Comparison of ENCODE assay signal across 26 cellular contexts in genomic region chr15:42144841-42145375, GRCh38. TPM values are rescaled to one million over a fixed set of nuclear protein-coding genes. Genes with fewer than 3 reads are reported as not detected.
DNase-seq lines count a peak whose midpoint lies in the region; ATAC-seq and TF ChIP-seq lines count a peak whose summit lies in the region.
"Had no signal": no experiment of that assay in that cellular context is flagged by ENCODE, and none has a peak within 500 bp of the region (broad histone marks: within the 10 kb centered on the region; RNA-seq: fewer than 3 reads in every experiment).

No MANE protein-coding gene starts in this region.

- H3K4me3 Mint-ChIP-seq in nephron progenitor cell (no peak overlapping the region), GM23338 (no peak overlapping the region)
- H3K4me3 Mint-ChIP-seq: CD4-positive, alpha-beta memory T cell had no signal

- H3K27ac Mint-ChIP-seq in nephron progenitor cell (peak overlapping the region; percentile 53), GM23338 (no peak overlapping the region)
- H3K27ac Mint-ChIP-seq: CD4-positive, alpha-beta memory T cell had no signal

- H3K4me1 ChIP-seq in GM23338 (ENCODE audit: insufficient read depth): no peaks in the 10 kb centered on the region
- H3K4me1 ChIP-seq: BLaER1 treated with 17β-estradiol and CSF1 and Interleukin-3, amounts not matched to agents 10 nM and 100 nM; SJCRH30 had no signal

- H3K9me3 Mint-ChIP-seq in nephron progenitor cell (peaks cover 2% of the 10 kb centered on the region), GM23338 (peaks cover 6% of the 10 kb centered on the region; the same call in 2 of the 3 replicates)
- H3K9me3 Mint-ChIP-seq: CD4-positive, alpha-beta memory T cell had no signal

- H3K27me3 Mint-ChIP-seq in nephron progenitor cell (ENCODE audit: low read depth, poor library complexity) (peaks cover 20% of the 10 kb centered on the region), GM23338 (ENCODE audit: insufficient read depth, low read depth, poor library complexity) (peaks cover 4% of the 10 kb centered on the region)

- no peak overlapping the region for H3K4me3 ChIP-seq in GM23338
- H3K4me3 ChIP-seq: BLaER1 treated with 17β-estradiol and CSF1 and Interleukin-3, amounts not matched to agents 10 nM and 100 nM; SJCRH30 had no signal

- no peaks in the 10 kb centered on the region for H4K20me1 ChIP-seq in GM23338 (replicated peaks; ENCODE audit: insufficient read depth)

- no peaks in the 10 kb centered on the region for H3K36me3 Mint-ChIP-seq in nephron progenitor cell (ENCODE audit: low read depth)
- H3K36me3 Mint-ChIP-seq in GM23338 (ENCODE audit: low read depth): no peaks in the 10 kb centered on the region
- H3K36me3 Mint-ChIP-seq: CD4-positive, alpha-beta memory T cell had no signal

- H3K9me2 ChIP-seq in GM23338 (ENCODE audit: insufficient read depth): no peaks in the 10 kb centered on the region

- H3K4me1 Mint-ChIP-seq in nephron progenitor cell (peaks cover 33% of the 10 kb centered on the region), GM23338 (no peaks in the 10 kb centered on the region; the same call in 2 of the 3 replicates)
- H3K4me1 Mint-ChIP-seq: CD4-positive, alpha-beta memory T cell had no signal

- H2AFZ ChIP-seq in GM23338: no peak overlapping the region

- TF ChIP-seq CTCF in nephron progenitor cell (IDR thresholded peaks at IDR 0.05) (no peak), GM23338 (conservative IDR thresholded peaks at IDR 0.05; ENCODE audit: low read depth in 2 of 2) (no peak)

- no peaks in the 10 kb centered on the region for H3K36me3 ChIP-seq in GM23338 (ENCODE audit: insufficient read depth)
- H3K36me3 ChIP-seq: BLaER1 treated with 17β-estradiol and CSF1 and Interleukin-3, amounts not matched to agents 10 nM and 100 nM; SJCRH30 had no signal

- H3K27ac ChIP-seq in GM23338 (ENCODE audit: low read depth): no peak overlapping the region
- H3K27ac ChIP-seq: 22Rv1; BLaER1 treated with 17β-estradiol and CSF1 and Interleukin-3, amounts not matched to agents 10 nM and 100 nM; SJCRH30 had no signal

- H3K79me2 ChIP-seq in GM23338 (replicated peaks; ENCODE audit: insufficient read depth): no peaks in the 10 kb centered on the region

- no peak overlapping the region for H3K4me2 ChIP-seq in GM23338
- H3K4me2 ChIP-seq: BLaER1 treated with 17β-estradiol and CSF1 and Interleukin-3, amounts not matched to agents 10 nM and 100 nM had no signal

- DNase-seq in activated CD4-positive, CD25-positive, alpha-beta regulatory T cell treated with anti-CD3 and anti-CD28 coated beads, Interleukin-2, amount 50 U/mL, for 72 hours: peak; percentile 14
- no peak for DNase-seq in activated CD4-positive, CD25-positive, alpha-beta regulatory T cell (lab: John Stamatoyannopoulos, UW)
- peak; percentile 49 for DNase-seq in cardiac septum (ENCODE audit: low spot score)
- DNase-seq in Right ventricle myocardium superior: no peak
- DNase-seq in nephron progenitor cell: no peak
- DNase-seq in NCI-H1417 (lab: John Stamatoyannopoulos, UW): no peak
- DNase-seq in activated gamma-delta T cell (lab: John Stamatoyannopoulos, UW): no peak
- DNase-seq in GM23338 (ENCODE audit: low spot score): no peak
- DNase-seq: ACHN; Calu3; CD4-positive, alpha-beta memory T cell; GDM1; GOT3; KBM-7; MM.1S; NCI-H1048; NCI-H1436; NCI-H187 treated with DMSO at 0.1 percent for 48 hours; NCI-H226; NCI-H524; NCI-H774; NK-92 treated with Interleukin-12 subunit alpha and Interleukin-12 subunit beta, amount 100 ng/mL, for 24 hours; SJCRH30 had no signal

- no peaks in the 10 kb centered on the region for H3K27me3 ChIP-seq in GM23338 (ENCODE audit: insufficient read depth)
- H3K27me3 ChIP-seq: BLaER1 treated with 17β-estradiol and CSF1 and Interleukin-3, amounts not matched to agents 10 nM and 100 nM had no signal

- intact Hi-C loops in cardiac septum (cut with DNase I) (no loop called here), Right ventricle myocardium superior (cut with DNase I) (no loop called here)

- no peak for ATAC-seq in Right ventricle myocardium superior (ENCODE audit: poor library complexity)
- ATAC-seq in GM23338: no peak

- no peaks in the 10 kb centered on the region for H3F3A ChIP-seq in GM23338 (replicated peaks; ENCODE audit: low read depth)

TF ChIP-seq in GM23338, 12 proteins besides CTCF, POLR2A, EP300 and RAD21:
- TF ChIP-seq CREB1 (CRISPR knock-in tag; IDR thresholded peaks at IDR 0.05; ENCODE audit: low read depth): no peak
- TF ChIP-seq NANOG (IDR thresholded peaks at IDR 0.05; ENCODE audit: borderline replicate concordance): no peak
- no peak for TF ChIP-seq EZH2phosphoT487 (IDR thresholded peaks at IDR 0.05; ENCODE audit: unreplicated experiment)
- TF ChIP-seq POLR2AphosphoS5 (IDR thresholded peaks at IDR 0.05; ENCODE audit: low read depth): no peak

RNA-seq across cellular contexts. Expression of gene PLA2G4F, which starts 11.5 kb away (rescaled TPM):
- total RNA-seq in cardiac septum (0.48 TPM), Right ventricle myocardium superior (4.6 TPM)
- total RNA-seq in GM23338 (2014; rRNA removed; shearing (Covaris generic)): not detected in 2 replicates
- not detected in 2 replicates for polyA plus RNA-seq in GM23338 (2016; fragmentation: Nextera tagmentation; extraction: Ambion mirVana)
- total RNA-seq: CD4-positive, alpha-beta memory T cell; HT1080; SJCRH30 had no signal
- polyA plus RNA-seq: CD4-positive, alpha-beta memory T cell had no signal

RNA-seq across cellular contexts. Expression of gene PLA2G4D, which starts 50.5 kb away (rescaled TPM):
- not detected for total RNA-seq in cardiac septum
- total RNA-seq in Right ventricle myocardium superior: not detected
- total RNA-seq in GM23338 (2014; rRNA removed; shearing (Covaris generic)): 0.07 TPM in 1 of 2 replicates, not detected in the other
- 0.15 TPM in 1 of 2 replicates, not detected in the other for polyA plus RNA-seq in GM23338 (2016; fragmentation: Nextera tagmentation; extraction: Ambion mirVana)
- total RNA-seq: Calu3; CD4-positive, alpha-beta memory T cell; HT1080; SJCRH30 had no signal
- polyA plus RNA-seq: CD4-positive, alpha-beta memory T cell had no signal

Comparison
In these comparisons a context has a peak if more than half of its experiments do, and no peak if none do; other contexts are left out.
1. DNase-seq: peak in activated CD4-positive, CD25-positive, alpha-beta regulatory T cell treated with anti-CD3 and anti-CD28 coated beads, Interleukin-2, amount 50 U/mL, for 72 hours (single experiment) and cardiac septum (single experiment); none in activated CD4-positive, CD25-positive, alpha-beta regulatory T cell (0 of 4), Right ventricle myocardium superior (single experiment), nephron progenitor cell (single experiment), NCI-H1417 (0 of 3), activated gamma-delta T cell (single experiment) and GM23338 (single experiment).